ENCODE assay signal across 29 cellular contexts in the genomic region with DNA sequence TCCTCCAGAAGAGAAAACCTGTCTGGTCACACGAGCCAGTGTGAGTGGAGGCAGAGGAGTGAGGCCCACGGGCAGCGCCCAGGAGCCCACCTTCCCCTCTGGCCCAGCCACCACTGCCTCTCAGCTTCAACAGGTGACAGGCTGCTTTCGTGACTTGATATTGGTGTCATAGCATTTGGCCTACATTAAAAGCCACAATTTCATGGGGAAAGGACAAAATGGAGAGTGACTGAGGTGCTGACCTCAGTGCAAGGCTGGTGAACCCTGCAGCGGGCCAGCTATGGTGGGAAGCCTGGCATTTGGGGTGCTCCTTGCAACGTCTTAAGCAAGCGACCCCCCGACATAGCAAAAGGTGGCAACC. TPM values are rescaled to one million over a fixed set of nuclear protein-coding genes. Genes with fewer than 3 reads are reported as not detected.
"Had no signal": no experiment of that assay in that cellular context is flagged by ENCODE, and none has a peak within 500 bp of the region (broad histone marks: within the 10 kb centered on the region; RNA-seq: fewer than 3 reads in every experiment).

No MANE protein-coding gene starts in this region.

- H3K27ac Mint-ChIP-seq: activated CD4-positive, alpha-beta memory T cell treated with anti-CD3 and anti-CD28 coated beads, Interleukin-2, amount 10 ng/mL, durations not matched to agents 7 days and 5 days; activated CD4-positive, alpha-beta T cell treated with anti-CD3 and anti-CD28 coated beads, Interleukin-2, amount 10 ng/mL, durations not matched to agents 7 days and 5 days; activated naive CD4-positive, alpha-beta T cell treated with anti-CD3 and anti-CD28 coated beads, Interleukin-2, amount 10 ng/mL, durations not matched to agents 7 days and 5 days; activated naive CD4-positive, alpha-beta T cell treated with anti-CD3 and anti-CD28 coated beads, Interleukin-2, amount 50 U/mL, for 72 hours; activated naive CD8-positive, alpha-beta T cell treated with anti-CD3 and anti-CD28 coated beads, Interleukin-2, amount 10 ng/mL, durations not matched to agents 7 days and 5 days; activated T-cell treated with anti-CD3 and anti-CD28 coated beads, Interleukin-2, amount 50 U/mL, for 24 hours; activated T-cell treated with anti-CD3 and anti-CD28 coated beads, Interleukin-2, amount 50 U/mL, for 72 hours; brain; WTC11 had no signal

- DNase-seq: activated CD4-positive, alpha-beta memory T cell treated with anti-CD3 and anti-CD28 coated beads, Interleukin-2, amount 10 ng/mL, durations not matched to agents 7 days and 5 days; activated CD4-positive, alpha-beta T cell treated with anti-CD3 and anti-CD28 coated beads for 1 hour; activated CD4-positive, alpha-beta T cell treated with anti-CD3 and anti-CD28 coated beads for 4 hours; activated CD4-positive, alpha-beta T cell treated with anti-CD3 and anti-CD28 coated beads, Interleukin-2, amount 10 ng/mL, durations not matched to agents 7 days and 5 days; activated CD4-positive, alpha-beta T cell treated with anti-CD3 and anti-CD28 coated beads, Interleukin-2, amount 50 U/mL, for 4 hours; activated CD8-positive, alpha-beta memory T cell treated with anti-CD3 and anti-CD28 coated beads, Interleukin-2, amount 50 U/mL, for 48 hours; activated gamma-delta T cell; activated naive CD4-positive, alpha-beta T cell; activated naive CD4-positive, alpha-beta T cell treated with anti-CD3 and anti-CD28 coated beads, Interleukin-2, amount 10 ng/mL, durations not matched to agents 7 days and 5 days; activated naive CD8-positive, alpha-beta T cell treated with anti-CD3 and anti-CD28 coated beads, Interleukin-2, amount 10 ng/mL, durations not matched to agents 7 days and 5 days; activated T-cell treated with anti-CD3 and anti-CD28 coated beads for 4 hours; activated T-cell treated with anti-CD3 and anti-CD28 coated beads, Interleukin-2, amount 50 U/mL, for 24 hours; activated T-cell treated with anti-CD3 and anti-CD28 coated beads, Interleukin-2, amount 50 U/mL, for 72 hours; central memory CD4-positive, alpha-beta T cell; cerebellar nuclear complex; colonic mucosa; effector CD8-positive, alpha-beta T cell; esophagus squamous epithelium; foreskin melanocyte; T-helper 2 cell had no signal

- H3K36me3 ChIP-seq: breast epithelium, cardiac muscle cell, colonic mucosa had no signal

- ATAC-seq: activated naive CD4-positive, alpha-beta T cell treated with anti-CD3 and anti-CD28 coated beads, Interleukin-2, amount 50 U/mL, for 72 hours; activated T-cell treated with anti-CD3 and anti-CD28 coated beads, Interleukin-2, amount 50 U/mL, for 72 hours; gastroesophageal sphincter; WTC11 had no signal

- H3K9me3 Mint-ChIP-seq: activated CD4-positive, alpha-beta memory T cell treated with anti-CD3 and anti-CD28 coated beads, Interleukin-2, amount 10 ng/mL, durations not matched to agents 7 days and 5 days; activated CD4-positive, alpha-beta T cell treated with anti-CD3 and anti-CD28 coated beads, Interleukin-2, amount 10 ng/mL, durations not matched to agents 7 days and 5 days; activated naive CD4-positive, alpha-beta T cell treated with anti-CD3 and anti-CD28 coated beads, Interleukin-2, amount 10 ng/mL, durations not matched to agents 7 days and 5 days; activated naive CD4-positive, alpha-beta T cell treated with anti-CD3 and anti-CD28 coated beads, Interleukin-2, amount 50 U/mL, for 72 hours; activated naive CD8-positive, alpha-beta T cell treated with anti-CD3 and anti-CD28 coated beads, Interleukin-2, amount 10 ng/mL, durations not matched to agents 7 days and 5 days; activated T-cell treated with anti-CD3 and anti-CD28 coated beads, Interleukin-2, amount 50 U/mL, for 24 hours; activated T-cell treated with anti-CD3 and anti-CD28 coated beads, Interleukin-2, amount 50 U/mL, for 72 hours; brain; WTC11 had no signal

- H3K27ac ChIP-seq: ascending aorta, breast epithelium, cardiac muscle cell, colonic mucosa, epithelial cell of prostate, esophagus squamous epithelium, gastroesophageal sphincter had no signal

- H3K27me3 ChIP-seq: ascending aorta, breast epithelium, cardiac muscle cell, colonic mucosa, esophagus squamous epithelium, gastroesophageal sphincter had no signal

- H3K4me1 Mint-ChIP-seq: activated CD4-positive, alpha-beta memory T cell treated with anti-CD3 and anti-CD28 coated beads, Interleukin-2, amount 10 ng/mL, durations not matched to agents 7 days and 5 days; activated CD4-positive, alpha-beta T cell treated with anti-CD3 and anti-CD28 coated beads, Interleukin-2, amount 10 ng/mL, durations not matched to agents 7 days and 5 days; activated naive CD4-positive, alpha-beta T cell treated with anti-CD3 and anti-CD28 coated beads, Interleukin-2, amount 10 ng/mL, durations not matched to agents 7 days and 5 days; activated naive CD8-positive, alpha-beta T cell treated with anti-CD3 and anti-CD28 coated beads, Interleukin-2, amount 10 ng/mL, durations not matched to agents 7 days and 5 days; WTC11 had no signal

- H3K4me3 ChIP-seq: ascending aorta, breast epithelium, cardiac muscle cell, colonic mucosa, esophagus squamous epithelium, gastroesophageal sphincter had no signal

- H3K9me3 ChIP-seq: ascending aorta, breast epithelium, colonic mucosa, esophagus squamous epithelium, gastroesophageal sphincter had no signal

- H3K36me3 Mint-ChIP-seq: activated naive CD4-positive, alpha-beta T cell treated with anti-CD3 and anti-CD28 coated beads, Interleukin-2, amount 10 ng/mL, durations not matched to agents 7 days and 5 days; activated naive CD4-positive, alpha-beta T cell treated with anti-CD3 and anti-CD28 coated beads, Interleukin-2, amount 50 U/mL, for 72 hours; activated naive CD8-positive, alpha-beta T cell treated with anti-CD3 and anti-CD28 coated beads, Interleukin-2, amount 10 ng/mL, durations not matched to agents 7 days and 5 days; brain; WTC11 had no signal

- H3K4me3 Mint-ChIP-seq: activated CD4-positive, alpha-beta memory T cell treated with anti-CD3 and anti-CD28 coated beads, Interleukin-2, amount 10 ng/mL, durations not matched to agents 7 days and 5 days; activated CD4-positive, alpha-beta T cell treated with anti-CD3 and anti-CD28 coated beads, Interleukin-2, amount 10 ng/mL, durations not matched to agents 7 days and 5 days; activated naive CD4-positive, alpha-beta T cell treated with anti-CD3 and anti-CD28 coated beads, Interleukin-2, amount 10 ng/mL, durations not matched to agents 7 days and 5 days; activated naive CD8-positive, alpha-beta T cell treated with anti-CD3 and anti-CD28 coated beads, Interleukin-2, amount 10 ng/mL, durations not matched to agents 7 days and 5 days; activated T-cell treated with anti-CD3 and anti-CD28 coated beads, Interleukin-2, amount 50 U/mL, for 24 hours; activated T-cell treated with anti-CD3 and anti-CD28 coated beads, Interleukin-2, amount 50 U/mL, for 72 hours; brain; WTC11 had no signal

- H3K4me1 ChIP-seq: ascending aorta, breast epithelium, colonic mucosa had no signal

RNA-seq across cellular contexts. Expression of a gene that starts 21.3 kb away (rescaled TPM):
- total RNA-seq: activated CD4-positive, alpha-beta memory T cell treated with anti-CD3 and anti-CD28 coated beads, Interleukin-2, amount 10 ng/mL, durations not matched to agents 7 days and 5 days had no signal

RNA-seq across cellular contexts. Expression of a gene that starts 59.7 kb away (rescaled TPM):
- total RNA-seq: T-helper 1 cell treated with Interleukin-12 subunit alpha and Interleukin-12 subunit beta and Interleukin-4 antibody, amounts not matched to agents 30 ng/mL and 1 ng/mL, for 36 hours had no signal
